23 cellular contexts compared by ENCODE assay signal in the genomic region with DNA sequence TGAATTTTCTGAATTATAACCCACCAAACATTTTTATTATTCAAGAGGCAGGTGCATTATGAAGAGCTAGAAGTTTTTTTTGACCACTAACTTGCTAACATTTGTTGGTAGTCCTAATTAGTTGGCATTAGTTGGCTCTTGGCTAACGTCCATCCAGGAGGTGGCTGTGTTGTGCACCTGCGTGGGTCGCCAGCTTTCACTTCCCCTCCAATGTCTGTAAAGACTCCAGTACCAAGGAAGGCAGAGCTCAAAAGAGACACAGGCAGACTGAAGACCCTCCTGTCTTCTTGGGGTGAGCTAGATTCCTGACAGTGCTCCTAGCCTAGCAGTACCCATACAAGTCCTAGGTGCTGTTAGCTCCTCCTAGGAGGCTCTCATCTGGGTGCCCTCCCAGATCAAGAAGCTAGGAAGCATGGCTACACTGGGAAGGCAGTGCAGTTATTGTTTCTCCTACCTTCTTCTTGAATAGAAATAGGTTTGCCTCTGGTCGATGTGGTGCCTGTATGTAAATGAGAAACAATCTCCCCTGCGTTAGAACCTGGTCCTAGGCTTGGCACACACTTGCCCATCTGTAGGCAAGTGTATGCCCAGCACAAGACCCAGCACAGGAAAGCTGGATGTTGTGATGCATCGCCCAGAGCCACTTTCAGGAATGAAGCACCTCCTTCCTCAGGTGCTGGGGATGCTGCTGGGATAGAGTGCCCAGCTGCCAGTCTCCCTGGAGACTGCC.
DNase-seq lines count a peak whose midpoint lies in the region; ATAC-seq and TF ChIP-seq lines count a peak whose summit lies in the region.
"Had no signal": no experiment of that assay in that cellular context is flagged by ENCODE, and none has a peak within 500 bp of the region (broad histone marks: within the 10 kb centered on the region; RNA-seq: fewer than 3 reads in every experiment).

No MANE protein-coding gene starts in this region.

- H3K4me1 Mint-ChIP-seq in CD8-positive, alpha-beta memory T cell = no peaks in the 10 kb centered on the region
- H3K4me1 Mint-ChIP-seq: activated CD4-positive, alpha-beta T cell treated with anti-CD3 and anti-CD28 coated beads for 36 hours had no signal

- no peaks in the 10 kb centered on the region for H3K9me3 ChIP-seq in esophagus muscularis mucosa
- H3K9me3 ChIP-seq in CD8-positive, alpha-beta memory T cell (ENCODE audit: low read length) = no peaks in the 10 kb centered on the region
- H3K9me3 ChIP-seq: HAP-1, prostate gland, vagina had no signal

- no peak for TF ChIP-seq POLR2A in esophagus muscularis mucosa (IDR thresholded peaks at IDR 0.05; ENCODE audit: low read depth)

- H3K36me3 Mint-ChIP-seq in CD8-positive, alpha-beta memory T cell = no peaks in the 10 kb centered on the region

- no peak for TF ChIP-seq EP300 in esophagus muscularis mucosa (IDR thresholded peaks at IDR 0.05)

- H3K9me3 Mint-ChIP-seq in CD8-positive, alpha-beta memory T cell = no peaks in the 10 kb centered on the region
- H3K9me3 Mint-ChIP-seq: activated T-cell treated with anti-CD3 and anti-CD28 coated beads, Interleukin-2, amount 50 U/mL, for 4 hours had no signal

- peaks cover 0 to 22% (median 19%) of the 10 kb centered on the region in 4 donors for H3K4me1 ChIP-seq in esophagus muscularis mucosa
- no peaks in the 10 kb centered on the region for H3K4me1 ChIP-seq in CD8-positive, alpha-beta memory T cell (ENCODE audit: insufficient read depth, low read length)
- H3K4me1 ChIP-seq: HAP-1, prostate gland, vagina had no signal

- CTCF ChIA-PET in CD8-positive, alpha-beta memory T cell (lab: Charles Lee) = no interaction called here

- H3K27me3 Mint-ChIP-seq in CD8-positive, alpha-beta memory T cell = peaks cover 6 to 17% of the 10 kb centered on the region in 2 donors

- peak; percentile 63 for ATAC-seq in GM18502 (IDR thresholded peaks at IDR 0.05; ENCODE audit: poor library complexity, unreplicated experiment)
- peak; percentile 82 for ATAC-seq in GM19463 (IDR thresholded peaks at IDR 0.05; ENCODE audit: unreplicated experiment)
- ATAC-seq in left ventricle myocardium superior = no peak
- ATAC-seq: activated CD4-positive, alpha-beta T cell treated with anti-CD3 and anti-CD28 coated beads for 36 hours; activated T-cell treated with anti-CD3 and anti-CD28 coated beads, Interleukin-2, amount 50 U/mL, for 4 hours; Right ventricle myocardium inferior had no signal

- H3K36me3 ChIP-seq in esophagus muscularis mucosa = no peaks in the 10 kb centered on the region
- no peaks in the 10 kb centered on the region for H3K36me3 ChIP-seq in CD8-positive, alpha-beta memory T cell (ENCODE audit: insufficient read depth, low read length)
- H3K36me3 ChIP-seq: HAP-1, prostate gland, vagina had no signal

- no peak for TF ChIP-seq CTCF in esophagus muscularis mucosa (IDR thresholded peaks at IDR 0.05)

- H3K4me3 Mint-ChIP-seq in CD8-positive, alpha-beta memory T cell = no peak overlapping the region
- H3K4me3 Mint-ChIP-seq: activated CD4-positive, alpha-beta T cell treated with anti-CD3 and anti-CD28 coated beads for 36 hours; activated T-cell treated with anti-CD3 and anti-CD28 coated beads, Interleukin-2, amount 50 U/mL, for 4 hours had no signal

- intact Hi-C loops in esophagus muscularis mucosa (cut with DNase I) = no loop called here
- intact Hi-C loops in left ventricle myocardium superior (cut with micrococcal nuclease) = no loop called here

- DNase-seq in NCI-H1105 (lab: John Stamatoyannopoulos, UW) (peak; percentile 70), esophagus muscularis mucosa (ENCODE audit: extremely low spot score) (peak; percentile 91), NCI-H1436 treated with DMSO at 0.1 percent for 48 hours (lab: John Stamatoyannopoulos, UW) (no peak), left ventricle myocardium superior (no peak), MV-4-11 (lab: John Stamatoyannopoulos, UW) (no peak)
- DNase-seq in CD8-positive, alpha-beta memory T cell = no peak
- DNase-seq: activated CD4-positive, alpha-beta T cell treated with anti-CD3 and anti-CD28 coated beads for 36 hours; activated naive CD4-positive, alpha-beta T cell treated with Interleukin-2 at 50 U/mL for 16 hours; activated T-cell treated with anti-CD3 and anti-CD28 coated beads, Interleukin-2, amount 50 U/mL, for 4 hours; amygdala; cortex of kidney; NCI-H146; NCI-H2171; NCI-H526 treated with DMSO at 0.1 percent for 48 hours; SW 1271 had no signal

- POLR2A ChIA-PET in CD8-positive, alpha-beta memory T cell (lab: Charles Lee) = no interaction called here

- WGBS in esophagus muscularis mucosa = 81% methylated on average over 6 of the region's 6 CpGs

- H3K27ac Mint-ChIP-seq in CD8-positive, alpha-beta memory T cell = no peak overlapping the region
- H3K27ac Mint-ChIP-seq: activated CD4-positive, alpha-beta T cell treated with anti-CD3 and anti-CD28 coated beads for 36 hours had no signal

- no peak overlapping the region for H3K27ac ChIP-seq in esophagus muscularis mucosa (replicated peaks in 1 of 4)
- H3K27ac ChIP-seq in CD8-positive, alpha-beta memory T cell (ENCODE audit: low read depth, low read length) = no peak overlapping the region
- H3K27ac ChIP-seq: C4-2B, HL-60, prostate gland, vagina had no signal

- H3K27me3 ChIP-seq in esophagus muscularis mucosa = no peaks in the 10 kb centered on the region
- no peaks in the 10 kb centered on the region for H3K27me3 ChIP-seq in CD8-positive, alpha-beta memory T cell (ENCODE audit: insufficient read depth, low read length, poor library complexity, severe bottlenecking)
- H3K27me3 ChIP-seq: vagina had no signal

- no peak overlapping the region for H3K4me3 ChIP-seq in esophagus muscularis mucosa
- H3K4me3 ChIP-seq in CD8-positive, alpha-beta memory T cell (ENCODE audit: low read length) = no peak overlapping the region
- H3K4me3 ChIP-seq: HAP-1, prostate gland, vagina had no signal

Comparison
In these comparisons a context has a peak if more than half of its experiments do, and no peak if none do; other contexts are left out.
1. DNase-seq: peak in NCI-H1105 (single experiment) and esophagus muscularis mucosa (single experiment); none in NCI-H1436 treated with DMSO at 0.1 percent for 48 hours (single experiment), CD8-positive, alpha-beta memory T cell (0 of 5), left ventricle myocardium superior (single experiment) and MV-4-11 (single experiment).